In the genomic region with DNA sequence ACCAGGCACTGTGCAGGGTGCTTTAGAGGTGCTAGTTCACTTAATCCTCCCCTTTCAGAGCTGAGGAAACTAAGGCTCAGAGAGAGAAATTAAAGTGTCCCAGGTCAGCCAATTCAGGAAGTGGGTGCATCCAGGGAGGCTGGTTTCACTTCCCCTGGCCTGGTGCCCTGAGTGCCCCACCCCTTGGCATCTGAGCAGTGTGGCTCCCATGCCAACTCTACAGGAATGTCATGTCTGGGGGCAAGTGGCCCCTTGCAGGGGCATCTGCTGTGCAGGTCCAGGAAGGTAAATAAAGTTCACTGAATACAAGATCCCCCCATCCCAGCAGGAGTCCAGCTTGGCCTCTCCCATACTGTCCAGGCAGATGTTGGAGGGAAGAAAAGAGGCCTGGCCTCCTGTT, we compare ENCODE assay signal across 1 cellular context.
TF ChIP-seq lines count a peak whose summit lies in the region.

No MANE protein-coding gene starts in this region.

TF ChIP-seq in GM12891, 5 proteins besides CTCF, POLR2A, EP300 and RAD21:
- TF ChIP-seq TAF1 (IDR thresholded peaks at IDR 0.05; ENCODE audit: low read depth, low read length) (no peak), POU2F2 (IDR thresholded peaks at IDR 0.05; ENCODE audit: low read depth, low read length) (no peak), SPI1 (IDR thresholded peaks at IDR 0.05; ENCODE audit: low read depth, low read length) (peak; percentile 64), POLR2AphosphoS5 (IDR thresholded peaks at IDR 0.05; ENCODE audit: low read depth, low read length) (no peak), PAX5 (IDR thresholded peaks at IDR 0.05; ENCODE audit: insufficient read depth, low read length, severe bottlenecking) (no peak)
